19 cellular contexts compared by ENCODE assay signal in the genomic region with DNA sequence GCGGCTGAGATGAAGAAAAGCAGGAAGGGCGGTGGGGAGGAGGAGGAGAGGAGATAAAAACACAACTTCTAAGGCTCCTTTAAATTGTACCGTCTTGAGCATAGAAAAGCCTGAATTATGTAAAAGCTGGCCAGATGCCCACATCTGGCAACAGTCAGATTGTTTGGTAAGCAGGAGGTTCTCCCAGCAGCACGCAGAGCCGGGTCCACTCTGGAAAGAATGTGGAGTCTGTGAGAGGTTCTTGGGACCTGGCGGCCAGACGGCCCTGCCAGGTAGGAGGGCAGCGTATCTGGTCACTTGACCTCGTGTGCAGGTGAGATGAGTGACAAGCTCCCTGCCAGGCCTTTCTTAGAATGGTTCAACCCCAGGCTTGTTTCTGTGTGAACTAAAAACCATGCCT.
DNase-seq lines count a peak whose midpoint lies in the region; ATAC-seq and TF ChIP-seq lines count a peak whose summit lies in the region.
"Had no signal": no experiment of that assay in that cellular context is flagged by ENCODE, and none has a peak within 500 bp of the region (broad histone marks: within the 10 kb centered on the region; RNA-seq: fewer than 3 reads in every experiment).

No MANE protein-coding gene starts in this region.

- H3K9ac ChIP-seq in SK-N-MC (ENCODE audit: insufficient read length): no peak overlapping the region

- TF ChIP-seq POLR2A in tibial nerve (IDR thresholded peaks at IDR 0.05): no peak
- no peak for TF ChIP-seq POLR2A in GM18505 (IDR thresholded peaks at IDR 0.05; ENCODE audit: borderline replicate concordance, extremely low read depth, insufficient read depth, insufficient read length)

- H3K4me3 ChIP-seq in SK-N-MC: no peak overlapping the region
- H3K4me3 ChIP-seq in left lung: no peak overlapping the region
- H3K4me3 ChIP-seq in tibial nerve: no peak overlapping the region
- H3K4me3 ChIP-seq: esophagus muscularis mucosa, pancreas had no signal

- no peak overlapping the region for H3K27ac Mint-ChIP-seq in HFFc6
- H3K27ac Mint-ChIP-seq: activated naive CD8-positive, alpha-beta T cell treated with anti-CD3 and anti-CD28 coated beads, Interleukin-2, amount 50 U/mL, for 24 hours; CD4-positive, CD25-positive, alpha-beta regulatory T cell; stimulated activated naive CD8-positive, alpha-beta T cell treated with anti-CD3 and anti-CD28 coated beads, Interleukin-15, Interleukin-2, amounts not matched to agents 100 ng/mL and 50 ng/mL, for 24 hours had no signal

- H3K27me3 ChIP-seq in left lung (no peaks in the 10 kb centered on the region), tibial nerve (no peaks in the 10 kb centered on the region)
- H3K27me3 ChIP-seq: esophagus muscularis mucosa, pancreas had no signal

- WGBS in tibial nerve, 2 donors: 13 to 23% methylated on average over 9 of the region's 9 CpGs

- H3K4me1 ChIP-seq in left lung (peaks cover 15 to 40% of the 10 kb centered on the region in 2 donors), tibial nerve (peaks cover 0 to 39% (median 16%) of the 10 kb centered on the region in 4 donors)

- no peaks in the 10 kb centered on the region for H3K36me3 ChIP-seq in SK-N-MC (ENCODE audit: insufficient read depth, low read length)
- no peaks in the 10 kb centered on the region for H3K36me3 ChIP-seq in left lung
- no peaks in the 10 kb centered on the region for H3K36me3 ChIP-seq in tibial nerve
- H3K36me3 ChIP-seq: esophagus muscularis mucosa, pancreas had no signal

- TF ChIP-seq CTCF in left lung (IDR thresholded peaks at IDR 0.05) (no peak), tibial nerve (IDR thresholded peaks at IDR 0.05) (no peak), HFFc6 (IDR thresholded peaks at IDR 0.05) (no peak)

- no peaks in the 10 kb centered on the region for H3K9me3 Mint-ChIP-seq in HFFc6
- H3K9me3 Mint-ChIP-seq: activated naive CD8-positive, alpha-beta T cell treated with anti-CD3 and anti-CD28 coated beads, Interleukin-2, amount 50 U/mL, for 24 hours; stimulated activated naive CD8-positive, alpha-beta T cell treated with anti-CD3 and anti-CD28 coated beads, Interleukin-15, Interleukin-2, amounts not matched to agents 100 ng/mL and 50 ng/mL, for 24 hours had no signal

- no peaks in the 10 kb centered on the region for H3K36me3 Mint-ChIP-seq in HFFc6 (ENCODE audit: low read depth)
- H3K36me3 Mint-ChIP-seq: CD4-positive, CD25-positive, alpha-beta regulatory T cell had no signal

- peak in 1 of 2 donors; percentile 32 for TF ChIP-seq EP300 in tibial nerve (IDR thresholded peaks at IDR 0.05)

- H3K27me3 Mint-ChIP-seq in HFFc6 (ENCODE audit: insufficient read depth): peaks cover 13% of the 10 kb centered on the region
- H3K27me3 Mint-ChIP-seq: activated naive CD8-positive, alpha-beta T cell treated with anti-CD3 and anti-CD28 coated beads, Interleukin-2, amount 50 U/mL, for 24 hours; CD4-positive, CD25-positive, alpha-beta regulatory T cell; stimulated activated naive CD8-positive, alpha-beta T cell treated with anti-CD3 and anti-CD28 coated beads, Interleukin-15, Interleukin-2, amounts not matched to agents 100 ng/mL and 50 ng/mL, for 24 hours had no signal

- H3K4me3 Mint-ChIP-seq in HFFc6: no peak overlapping the region
- H3K4me3 Mint-ChIP-seq: activated naive CD8-positive, alpha-beta T cell treated with anti-CD3 and anti-CD28 coated beads, Interleukin-2, amount 50 U/mL, for 24 hours; CD4-positive, CD25-positive, alpha-beta regulatory T cell; stimulated activated naive CD8-positive, alpha-beta T cell treated with anti-CD3 and anti-CD28 coated beads, Interleukin-15, Interleukin-2, amounts not matched to agents 100 ng/mL and 50 ng/mL, for 24 hours had no signal

- intact Hi-C loops in left lung (cut with DNase I): no loop called here

- H3K9me3 ChIP-seq in SK-N-MC (ENCODE audit: low read depth, low read length) (no peaks in the 10 kb centered on the region), left lung (no peaks in the 10 kb centered on the region), tibial nerve (no peaks in the 10 kb centered on the region)
- H3K9me3 ChIP-seq: esophagus muscularis mucosa, pancreas had no signal

- H3K27ac ChIP-seq in SK-N-MC (peak overlapping the region; percentile 91), left lung (no peak overlapping the region), tibial nerve (no peak overlapping the region)
- H3K27ac ChIP-seq: esophagus muscularis mucosa, pancreas had no signal

- peaks cover 30% of the 10 kb centered on the region; the same call in 1 of the 2 replicates for H3K4me1 Mint-ChIP-seq in HFFc6 (ENCODE audit: low read depth)
- H3K4me1 Mint-ChIP-seq: activated naive CD8-positive, alpha-beta T cell treated with anti-CD3 and anti-CD28 coated beads, Interleukin-2, amount 50 U/mL, for 24 hours; CD4-positive, CD25-positive, alpha-beta regulatory T cell had no signal

- no peak for DNase-seq in SK-N-MC (ENCODE audit: low read depth, low spot score)
- peak; percentile 73 for DNase-seq in fibroblast of gingiva (ENCODE audit: low read depth)
- DNase-seq in left lung: no peak
- DNase-seq in tibial nerve (ENCODE audit: low spot score in 2 of 2): peak; percentile 56 to 75
- DNase-seq in activated CD4-positive, CD25-positive, alpha-beta regulatory T cell treated with anti-CD3 and anti-CD28 coated beads, Interleukin-2, amount 50 U/mL, for 72 hours: no peak
- DNase-seq in HFFc6: no peak
- no peak for DNase-seq in putamen (ENCODE audit: low spot score)
- DNase-seq: activated CD4-positive, alpha-beta T cell treated with anti-CD3 and anti-CD28 coated beads for 48 hours; activated naive CD8-positive, alpha-beta T cell treated with anti-CD3 and anti-CD28 coated beads, Interleukin-2, amount 50 U/mL, for 24 hours; CD4-positive, CD25-positive, alpha-beta regulatory T cell; DND-41; HCEC 1CT; NCI-H2081 treated with DMSO at 0.1 percent for 48 hours; NCI-H82; stimulated activated CD4-positive, alpha-beta T cell treated with anti-CD3 and anti-CD28 coated beads, Interleukin-12 subunit alpha, Interleukin-12 subunit beta, amount 100 ng/mL, for 4 hours had no signal

- ATAC-seq in left lung (peak; percentile 57), GM18505 (IDR thresholded peaks at IDR 0.05; ENCODE audit: unreplicated experiment) (no peak)
- ATAC-seq: activated naive CD8-positive, alpha-beta T cell treated with anti-CD3 and anti-CD28 coated beads, Interleukin-2, amount 50 U/mL, for 24 hours had no signal

Comparison
In these comparisons a context has a peak if more than half of its experiments do, and no peak if none do; other contexts are left out.
1. DNase-seq: peak in fibroblast of gingiva (single experiment) and tibial nerve (2 of 2); none in SK-N-MC (single experiment), left lung (0 of 2), activated CD4-positive, CD25-positive, alpha-beta regulatory T cell treated with anti-CD3 and anti-CD28 coated beads, Interleukin-2, amount 50 U/mL, for 72 hours (single experiment), HFFc6 (single experiment) and putamen (single experiment).